ENCODE assay signal across 9 cellular contexts in the genomic region with DNA sequence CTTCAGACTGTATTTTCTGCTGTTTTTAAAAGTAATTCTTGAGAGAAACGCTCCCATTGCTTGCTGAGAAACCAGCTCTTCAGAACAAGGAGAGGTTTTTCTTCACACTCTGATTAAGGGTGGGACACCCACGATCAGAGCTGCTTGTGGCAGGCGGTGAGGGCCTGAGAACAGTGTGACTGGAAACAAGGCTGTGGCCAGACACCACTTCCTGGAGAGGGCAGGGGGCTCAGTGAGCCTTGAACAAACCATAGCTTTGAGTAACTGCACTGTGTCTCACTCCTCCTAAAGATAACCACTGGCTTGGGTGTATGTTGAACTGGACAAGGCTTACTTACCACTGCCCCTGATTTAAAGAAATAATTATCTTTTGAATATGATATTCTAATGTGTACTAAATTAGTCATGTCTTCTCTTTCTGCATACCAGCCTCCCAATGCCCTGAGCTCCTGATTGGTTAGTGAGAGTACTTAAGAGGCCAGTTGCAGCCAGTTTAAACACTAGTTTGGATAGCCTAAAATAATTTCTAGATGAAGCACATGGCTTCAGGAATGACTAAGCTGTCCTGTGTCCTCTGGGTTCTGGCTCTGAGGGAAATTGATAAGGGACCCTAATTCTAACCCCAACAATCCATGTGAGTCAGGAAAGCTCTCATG. TPM values are rescaled to one million over a fixed set of nuclear protein-coding genes. Genes with fewer than 3 reads are reported as not detected.
A peak's percentile ranks its signal among the peaks of the same experiment; 100 is the strongest.
DNase-seq lines count a peak whose midpoint lies in the region; ATAC-seq and TF ChIP-seq lines count a peak whose summit lies in the region.
"Had no signal": no experiment of that assay in that cellular context is flagged by ENCODE, and none has a peak within 500 bp of the region (broad histone marks: within the 10 kb centered on the region; RNA-seq: fewer than 3 reads in every experiment).

No MANE protein-coding gene starts in this region.

- H3K9me3 ChIP-seq in DOHH2 (ENCODE audit: control insufficient read depth, insufficient read depth, low read length) = peaks cover 5% of the 10 kb centered on the region; the same call in 1 of the 2 replicates
- H3K9me3 ChIP-seq in upper lobe of right lung = no peaks in the 10 kb centered on the region
- no peaks in the 10 kb centered on the region for H3K9me3 ChIP-seq in testis

- H3K4me3 ChIP-seq in DOHH2 (ENCODE audit: low read length) = no peak overlapping the region
- no peak overlapping the region for H3K4me3 ChIP-seq in upper lobe of right lung
- H3K4me3 ChIP-seq in testis = no peak overlapping the region

- intact Hi-C loops in upper lobe of right lung (cut with DNase I) = no loop called here
- intact Hi-C loops in Calu3 (cut with micrococcal nuclease; ENCODE audit: unreplicated experiment) = no loop called here
- intact Hi-C loops in testis (cut with DNase I; ENCODE audit: low total_unique reads) = no loop called here

- H4K20me1 ChIP-seq in DOHH2 (ENCODE audit: control insufficient read depth, insufficient read depth, low read depth, low read length) = no peaks in the 10 kb centered on the region

- peaks cover 68% of the 10 kb centered on the region for H3K4me1 ChIP-seq in DOHH2 (ENCODE audit: control insufficient read depth, low read length)
- H3K4me1 ChIP-seq in upper lobe of right lung = peaks cover 6% of the 10 kb centered on the region
- H3K4me1 ChIP-seq in testis = no peaks in the 10 kb centered on the region

- TF ChIP-seq CTCF in DOHH2 (IDR thresholded peaks at IDR 0.05; ENCODE audit: low read depth, low read length, poor library complexity, severe bottlenecking) = no peak
- no peak for TF ChIP-seq CTCF in chondrocyte (IDR thresholded peaks at IDR 0.05)
- TF ChIP-seq CTCF in upper lobe of right lung (IDR thresholded peaks at IDR 0.05) = no peak
- no peak for TF ChIP-seq CTCF in Calu3 (IDR thresholded peaks at IDR 0.05; ENCODE audit: unreplicated experiment)
- no peak for TF ChIP-seq CTCF in testis (IDR thresholded peaks at IDR 0.05)

- no peak overlapping the region for H3K4me3 Mint-ChIP-seq in chondrocyte (ENCODE audit: unreplicated experiment)
- H3K4me3 Mint-ChIP-seq in Calu3 (ENCODE audit: low read depth, unreplicated experiment) = no peak overlapping the region

- 0 out of 2 replicates have a peak, but pooled peaks cover 9% of the 10 kb centered on the region for H3F3A ChIP-seq in DOHH2 (ENCODE audit: control insufficient read depth, insufficient read depth)

- 50 to 60% methylated on average over 2 to 3 of the region's 3 CpGs for WGBS in testis, 2 donors

- peak; percentile 90 for ATAC-seq in GM21619 (IDR thresholded peaks at IDR 0.05; ENCODE audit: unreplicated experiment)
- ATAC-seq in upper lobe of right lung = peak; percentile 60

- peaks cover 13% of the 10 kb centered on the region for H3K4me1 Mint-ChIP-seq in chondrocyte (ENCODE audit: low read depth)
- H3K4me1 Mint-ChIP-seq in Calu3 (ENCODE audit: low read depth, unreplicated experiment) = peaks cover 30% of the 10 kb centered on the region

- peak overlapping the region; percentile 68 for H3K27ac Mint-ChIP-seq in chondrocyte (ENCODE audit: unreplicated experiment)
- H3K27ac Mint-ChIP-seq in Calu3 (ENCODE audit: unreplicated experiment) = no peak overlapping the region

- CTCF ChIA-PET in Calu3 (lab: Charles Lee) = no interaction called here

- H3K79me2 ChIP-seq in DOHH2 (ENCODE audit: control insufficient read depth, low read length) = no peaks in the 10 kb centered on the region

- H3K36me3 Mint-ChIP-seq in chondrocyte (ENCODE audit: low read depth) (peaks cover 6% of the 10 kb centered on the region), Calu3 (ENCODE audit: insufficient read depth, unreplicated experiment) (peaks cover 9% of the 10 kb centered on the region)

- H3K4me2 ChIP-seq in DOHH2 (ENCODE audit: low read length) = peak overlapping the region; percentile 37

- H3K9me2 ChIP-seq in DOHH2 (replicated peaks; ENCODE audit: control insufficient read depth, low read length) = no peaks in the 10 kb centered on the region

- H3K27me3 Mint-ChIP-seq in chondrocyte (ENCODE audit: low read depth) (no peaks in the 10 kb centered on the region), Calu3 (ENCODE audit: unreplicated experiment) (no peaks in the 10 kb centered on the region)

- no peak for TF ChIP-seq POLR2A in testis (IDR thresholded peaks at IDR 0.05)

- H3K27me3 ChIP-seq in DOHH2 (ENCODE audit: control insufficient read depth, low read length) (no peaks in the 10 kb centered on the region), upper lobe of right lung (no peaks in the 10 kb centered on the region), testis (no peaks in the 10 kb centered on the region)

- H3K36me3 ChIP-seq in DOHH2 (ENCODE audit: control insufficient read depth, low read length) = no peaks in the 10 kb centered on the region
- H3K36me3 ChIP-seq in upper lobe of right lung = no peaks in the 10 kb centered on the region
- no peaks in the 10 kb centered on the region for H3K36me3 ChIP-seq in testis (ENCODE audit: low read depth, missing control alignments)

- H3K27ac ChIP-seq in DOHH2 (ENCODE audit: low read depth, low read length) = peak overlapping the region; percentile 38
- no peak overlapping the region for H3K27ac ChIP-seq in upper lobe of right lung
- H3K27ac ChIP-seq in testis = no peak overlapping the region

- BruUV-seq in Calu3 (replicated peaks; lab: Mats Ljungman, UMichigan) = no TSS peak

- DNase-seq in LHCN-M2 (ENCODE audit: low read depth) (peak; percentile 25), chondrocyte (ENCODE audit: low spot score) (no peak), upper lobe of right lung (no peak), Calu3 (no peak), NCI-H510A treated with DMSO at 0.1 percent for 48 hours (lab: John Stamatoyannopoulos, UW) (no peak), testis (no peak)

- H3K9me3 Mint-ChIP-seq in chondrocyte (ENCODE audit: low read depth) = peaks cover 26% of the 10 kb centered on the region
- peaks cover 8% of the 10 kb centered on the region for H3K9me3 Mint-ChIP-seq in Calu3 (ENCODE audit: low read depth, unreplicated experiment)

RNA-seq across cellular contexts. Expression of a gene that starts 3.7 kb away (rescaled TPM):
- total RNA-seq in LHCN-M2 (2014; rRNA removed) (not detected in 2 replicates), chondrocyte (not detected in 3 replicates), upper lobe of right lung (3.4 TPM), Calu3 (2022) (not detected in 2 replicates), testis (under 1 TPM; 0.16 to 0.31 TPM)
- polyA plus RNA-seq in LHCN-M2 (2012) = 0.02 TPM
- polyA plus RNA-seq in testis (ENCODE audit: insufficient read depth, low read depth, low replicate concordance) = not detected
- total RNA-seq: pulmonary artery endothelial cell had no signal

RNA-seq across cellular contexts. Expression of a gene that starts 31.5 kb away (rescaled TPM):
- total RNA-seq in LHCN-M2 (2014; rRNA removed) (not detected in 2 replicates), chondrocyte (not detected in 3 replicates), upper lobe of right lung (28.0 TPM), Calu3 (2022) (not detected in 2 replicates), testis (1 to 10 TPM; 1.0 to 3.8 TPM)
- not detected for polyA plus RNA-seq in LHCN-M2 (2012)
- 3.5 TPM for polyA plus RNA-seq in testis (ENCODE audit: insufficient read depth, low read depth, low replicate concordance)
- total RNA-seq: pulmonary artery endothelial cell had no signal
